In the genomic region with DNA sequence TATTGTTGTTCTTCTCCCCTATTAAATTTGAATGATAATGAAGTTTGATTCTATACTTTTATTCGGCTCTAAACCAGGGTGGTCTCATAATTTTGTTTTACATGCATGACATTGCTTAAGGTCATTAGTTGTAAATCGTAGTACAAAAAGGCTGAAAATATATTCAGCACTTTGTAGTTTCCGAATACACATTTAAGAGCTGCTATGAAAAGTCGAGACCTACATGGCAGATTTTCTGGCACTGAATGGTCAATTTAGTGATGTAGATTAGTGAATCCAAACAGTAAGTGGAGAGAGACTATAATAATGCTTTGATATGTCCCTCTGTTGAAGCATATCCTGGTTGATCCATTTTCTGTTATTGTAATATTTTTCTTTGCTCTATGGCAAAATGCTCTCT, we compare ENCODE assay signal across 25 cellular contexts.
"Had no signal": no experiment of that assay in that cellular context is flagged by ENCODE, and none has a peak within 500 bp of the region (broad histone marks: within the 10 kb centered on the region; RNA-seq: fewer than 3 reads in every experiment).

No MANE protein-coding gene starts in this region.

- H3K27me3 Mint-ChIP-seq: activated B cell treated with CpG ODN at 0.5 μM for 24 hours; activated CD8-positive, alpha-beta memory T cell treated with anti-CD3 and anti-CD28 coated beads, Interleukin-2, amount 10 ng/mL, durations not matched to agents 7 days and 5 days; activated CD8-positive, alpha-beta T cell treated with anti-CD3 and anti-CD28 coated beads for 36 hours; activated naive CD8-positive, alpha-beta T cell; dendritic cell treated with granulocyte-macrophage colony-stimulating factor and Interleukin-4, amounts not matched to agents 40 ng/mL and 50 ng/mL, for 4 days; T-helper 17 cell had no signal

- ATAC-seq: activated CD8-positive, alpha-beta memory T cell treated with anti-CD3 and anti-CD28 coated beads, Interleukin-2, amount 10 ng/mL, durations not matched to agents 7 days and 5 days; activated CD8-positive, alpha-beta T cell treated with anti-CD3 and anti-CD28 coated beads for 36 hours; pancreas; psoas muscle; T-helper 17 cell; upper lobe of right lung had no signal

- H3K4me2 ChIP-seq: smooth muscle cell had no signal

- H3K36me3 ChIP-seq: esophagus muscularis mucosa, left ventricle myocardium inferior, pancreas, right atrium auricular region, thyroid gland, upper lobe of right lung had no signal

- DNase-seq: activated B cell treated with CpG ODN at 0.5 μM for 24 hours; activated CD4-positive, alpha-beta T cell treated with anti-CD3 and anti-CD28 coated beads, Interleukin-2, amount 50 U/mL, for 1 hour; activated CD8-positive, alpha-beta memory T cell treated with anti-CD3 and anti-CD28 coated beads, Interleukin-2, amount 10 ng/mL, durations not matched to agents 7 days and 5 days; activated CD8-positive, alpha-beta T cell treated with anti-CD3 and anti-CD28 coated beads for 36 hours; activated naive CD4-positive, alpha-beta T cell treated with Interleukin-2 at 50 U/mL for 16 hours; activated T-cell treated with anti-CD3 and anti-CD28 coated beads, Interleukin-2, amount 50 U/mL, for 48 hours; aorta; central memory CD4-positive, alpha-beta T cell; effector CD4-positive, alpha-beta T cell; left ventricle myocardium inferior; nephron progenitor cell; pancreas; psoas muscle; stimulated activated naive CD4-positive, alpha-beta T cell treated with Interleukin-2 at 50 U/mL for 16 hours; T-helper 17 cell; T1000; upper lobe of right lung had no signal

- H3K9me3 ChIP-seq: esophagus muscularis mucosa, left ventricle myocardium inferior, pancreas, psoas muscle, right atrium auricular region, thyroid gland, upper lobe of right lung had no signal

- H3K27me3 ChIP-seq: esophagus muscularis mucosa, right atrium auricular region, thyroid gland, upper lobe of right lung had no signal

- H3K4me1 ChIP-seq: left ventricle myocardium inferior, pancreas, psoas muscle, right atrium auricular region, thyroid gland, upper lobe of right lung had no signal

- H3K4me3 Mint-ChIP-seq: activated B cell treated with CpG ODN at 0.5 μM for 24 hours; activated CD8-positive, alpha-beta memory T cell treated with anti-CD3 and anti-CD28 coated beads, Interleukin-2, amount 10 ng/mL, durations not matched to agents 7 days and 5 days; activated CD8-positive, alpha-beta T cell treated with anti-CD3 and anti-CD28 coated beads for 36 hours; activated naive CD8-positive, alpha-beta T cell; dendritic cell treated with granulocyte-macrophage colony-stimulating factor and Interleukin-4, amounts not matched to agents 40 ng/mL and 50 ng/mL, for 4 days; nephron progenitor cell; T-helper 17 cell had no signal

- H3K9me3 Mint-ChIP-seq: activated B cell treated with CpG ODN at 0.5 μM for 24 hours; dendritic cell treated with granulocyte-macrophage colony-stimulating factor and Interleukin-4, amounts not matched to agents 40 ng/mL and 50 ng/mL, for 4 days; nephron progenitor cell had no signal

- H3K27ac ChIP-seq: esophagus muscularis mucosa, left ventricle myocardium inferior, pancreas, psoas muscle, right atrium auricular region, SK-N-MC, thyroid gland, upper lobe of right lung had no signal

- H3K4me3 ChIP-seq: esophagus muscularis mucosa, left ventricle myocardium inferior, lung, pancreas, psoas muscle, right atrium auricular region, SK-N-MC, smooth muscle cell, thyroid gland, upper lobe of right lung had no signal

- H3K4me1 Mint-ChIP-seq: activated B cell treated with CpG ODN at 0.5 μM for 24 hours; activated CD8-positive, alpha-beta memory T cell treated with anti-CD3 and anti-CD28 coated beads, Interleukin-2, amount 10 ng/mL, durations not matched to agents 7 days and 5 days; T-helper 17 cell had no signal

- H3K27ac Mint-ChIP-seq: activated B cell treated with CpG ODN at 0.5 μM for 24 hours; activated CD8-positive, alpha-beta memory T cell treated with anti-CD3 and anti-CD28 coated beads, Interleukin-2, amount 10 ng/mL, durations not matched to agents 7 days and 5 days; activated CD8-positive, alpha-beta T cell treated with anti-CD3 and anti-CD28 coated beads for 36 hours; activated naive CD8-positive, alpha-beta T cell; dendritic cell treated with granulocyte-macrophage colony-stimulating factor and Interleukin-4, amounts not matched to agents 40 ng/mL and 50 ng/mL, for 4 days; nephron progenitor cell; T-helper 17 cell had no signal

- H3K36me3 Mint-ChIP-seq: activated CD8-positive, alpha-beta memory T cell treated with anti-CD3 and anti-CD28 coated beads, Interleukin-2, amount 10 ng/mL, durations not matched to agents 7 days and 5 days; activated naive CD8-positive, alpha-beta T cell had no signal
